In genomic region chr2:218559021-218559420, GRCh38 we compare ENCODE assay signal across 16 cellular contexts. TPM values are rescaled to one million over a fixed set of nuclear protein-coding genes. Genes with fewer than 3 reads are reported as not detected.
DNase-seq lines count a peak whose midpoint lies in the region; ATAC-seq and TF ChIP-seq lines count a peak whose summit lies in the region.
"Had no signal": no experiment of that assay in that cellular context is flagged by ENCODE, and none has a peak within 500 bp of the region (broad histone marks: within the 10 kb centered on the region; RNA-seq: fewer than 3 reads in every experiment).

No MANE protein-coding gene starts in this region.

- H3K9me3 Mint-ChIP-seq in activated naive CD4-positive, alpha-beta T cell treated with anti-CD3 and anti-CD28 coated beads, Interleukin-2, amount 10 ng/mL, durations not matched to agents 7 days and 5 days = no peaks in the 10 kb centered on the region
- H3K9me3 Mint-ChIP-seq in activated T-helper 2 cell treated with anti-CD3 and anti-CD28 coated beads, Interferon-gamma antibody, Interleukin-2, Interleukin-4, amounts not matched to agents 10 μg/mL and 5 μg/mL and 100 μg/mL, durations not matched to agents 14 hours and 24 hours and 36 hours = no peaks in the 10 kb centered on the region
- H3K9me3 Mint-ChIP-seq in mesothelial cell of epicardium = no peaks in the 10 kb centered on the region
- no peaks in the 10 kb centered on the region for H3K9me3 Mint-ChIP-seq in stimulated activated memory B cell treated with anti-CD40 and anti-IgM and Interleukin-4, amounts not matched to agents 10 μg/mL and 1 μg/mL and 100 μg/mL, for 72 hours
- H3K9me3 Mint-ChIP-seq in activated CD4-positive, alpha-beta memory T cell treated with anti-CD3 and anti-CD28 coated beads, Interleukin-2, amount 10 ng/mL, durations not matched to agents 7 days and 5 days = no peaks in the 10 kb centered on the region
- H3K9me3 Mint-ChIP-seq: CD4-positive, CD25-positive, alpha-beta regulatory T cell had no signal

- POLR2A ChIA-PET in activated CD4-positive, alpha-beta memory T cell treated with anti-CD3 and anti-CD28 coated beads, Interleukin-2, amount 10 ng/mL, durations not matched to agents 7 days and 5 days (lab: Charles Lee) = no interaction called here

- peak overlapping the region in 1 of 2 donors; percentile 44 for H3K27ac ChIP-seq in testis
- H3K27ac ChIP-seq: HL-60 had no signal

- no peak for DNase-seq in activated naive CD4-positive, alpha-beta T cell treated with anti-CD3 and anti-CD28 coated beads, Interleukin-2, amount 10 ng/mL, durations not matched to agents 7 days and 5 days
- DNase-seq in activated naive CD4-positive, alpha-beta T cell treated with anti-CD3 and anti-CD28 coated beads, Interleukin-2, amount 50 U/mL, for 16 hours = no peak
- DNase-seq in activated T-helper 2 cell treated with anti-CD3 and anti-CD28 coated beads, Interferon-gamma antibody, Interleukin-2, Interleukin-4, amounts not matched to agents 10 μg/mL and 5 μg/mL and 100 μg/mL, durations not matched to agents 14 hours and 24 hours and 36 hours (ENCODE audit: low spot score) = no peak
- DNase-seq in mesothelial cell of epicardium (ENCODE audit: low spot score in 2 of 2, unreplicated experiment in 2 of 2) (no peak), testis (peak; percentile 59), posterior vena cava (ENCODE audit: low spot score) (no peak)
- DNase-seq in activated CD4-positive, alpha-beta memory T cell treated with anti-CD3 and anti-CD28 coated beads, Interleukin-2, amount 10 ng/mL, durations not matched to agents 7 days and 5 days = no peak
- DNase-seq: 8988T; ACHN; Calu3; CD4-positive, CD25-positive, alpha-beta regulatory T cell; DMS 273 treated with DMSO at 0.1 percent for 48 hours had no signal

- TF ChIP-seq CTCF in mesothelial cell of epicardium (IDR thresholded peaks at IDR 0.05; ENCODE audit: unreplicated experiment) (no peak), testis (IDR thresholded peaks at IDR 0.05) (no peak)

- peaks cover 15% of the 10 kb centered on the region for H3K4me1 Mint-ChIP-seq in activated naive CD4-positive, alpha-beta T cell treated with anti-CD3 and anti-CD28 coated beads, Interleukin-2, amount 10 ng/mL, durations not matched to agents 7 days and 5 days
- H3K4me1 Mint-ChIP-seq in activated T-helper 2 cell treated with anti-CD3 and anti-CD28 coated beads, Interferon-gamma antibody, Interleukin-2, Interleukin-4, amounts not matched to agents 10 μg/mL and 5 μg/mL and 100 μg/mL, durations not matched to agents 14 hours and 24 hours and 36 hours (ENCODE audit: low read depth) = peaks cover 39% of the 10 kb centered on the region
- peaks cover 6% of the 10 kb centered on the region for H3K4me1 Mint-ChIP-seq in mesothelial cell of epicardium
- peaks cover 5% of the 10 kb centered on the region for H3K4me1 Mint-ChIP-seq in stimulated activated memory B cell treated with anti-CD40 and anti-IgM and Interleukin-4, amounts not matched to agents 10 μg/mL and 1 μg/mL and 100 μg/mL, for 72 hours
- H3K4me1 Mint-ChIP-seq in activated CD4-positive, alpha-beta memory T cell treated with anti-CD3 and anti-CD28 coated beads, Interleukin-2, amount 10 ng/mL, durations not matched to agents 7 days and 5 days = peaks cover 28% of the 10 kb centered on the region

- WGBS in testis, 2 donors = 48 to 72% methylated on average over 3 of the region's 3 CpGs

- peaks cover 5% of the 10 kb centered on the region for H3K4me1 ChIP-seq in testis

- no peak overlapping the region for H3K4me3 ChIP-seq in testis
- H3K4me3 ChIP-seq: BLaER1 treated with 17β-estradiol and CSF1 and Interleukin-3, amounts not matched to agents 10 nM and 100 nM had no signal

- intact Hi-C loops in activated T-helper 2 cell treated with anti-CD3 and anti-CD28 coated beads, Interferon-gamma antibody, Interleukin-2, Interleukin-4, amounts not matched to agents 10 μg/mL and 5 μg/mL and 100 μg/mL, durations not matched to agents 14 hours and 24 hours and 36 hours (cut with micrococcal nuclease) = no loop called here
- intact Hi-C loops in testis (cut with DNase I; ENCODE audit: low total_unique reads) (loop anchor here (10.0 kb wide), 1 partner anchor 154 kb away; no protein-coding TSS in a partner anchor), posterior vena cava (cut with DNase I) (no loop called here)

- TF ChIP-seq POLR2A in testis (IDR thresholded peaks at IDR 0.05) = no peak

- no peak overlapping the region for H3K4me3 Mint-ChIP-seq in activated naive CD4-positive, alpha-beta T cell treated with anti-CD3 and anti-CD28 coated beads, Interleukin-2, amount 10 ng/mL, durations not matched to agents 7 days and 5 days
- H3K4me3 Mint-ChIP-seq in activated T-helper 2 cell treated with anti-CD3 and anti-CD28 coated beads, Interferon-gamma antibody, Interleukin-2, Interleukin-4, amounts not matched to agents 10 μg/mL and 5 μg/mL and 100 μg/mL, durations not matched to agents 14 hours and 24 hours and 36 hours (ENCODE audit: low read depth) = no peak overlapping the region
- no peak overlapping the region for H3K4me3 Mint-ChIP-seq in mesothelial cell of epicardium
- H3K4me3 Mint-ChIP-seq in stimulated activated memory B cell treated with anti-CD40 and anti-IgM and Interleukin-4, amounts not matched to agents 10 μg/mL and 1 μg/mL and 100 μg/mL, for 72 hours = no peak overlapping the region
- H3K4me3 Mint-ChIP-seq in activated CD4-positive, alpha-beta memory T cell treated with anti-CD3 and anti-CD28 coated beads, Interleukin-2, amount 10 ng/mL, durations not matched to agents 7 days and 5 days = no peak overlapping the region
- H3K4me3 Mint-ChIP-seq: CD4-positive, CD25-positive, alpha-beta regulatory T cell had no signal

- H3K27me3 Mint-ChIP-seq in activated naive CD4-positive, alpha-beta T cell treated with anti-CD3 and anti-CD28 coated beads, Interleukin-2, amount 10 ng/mL, durations not matched to agents 7 days and 5 days = no peaks in the 10 kb centered on the region
- H3K27me3 Mint-ChIP-seq in activated T-helper 2 cell treated with anti-CD3 and anti-CD28 coated beads, Interferon-gamma antibody, Interleukin-2, Interleukin-4, amounts not matched to agents 10 μg/mL and 5 μg/mL and 100 μg/mL, durations not matched to agents 14 hours and 24 hours and 36 hours (ENCODE audit: low read depth) = no peaks in the 10 kb centered on the region
- H3K27me3 Mint-ChIP-seq in mesothelial cell of epicardium (ENCODE audit: low read depth) = no peaks in the 10 kb centered on the region
- H3K27me3 Mint-ChIP-seq in stimulated activated memory B cell treated with anti-CD40 and anti-IgM and Interleukin-4, amounts not matched to agents 10 μg/mL and 1 μg/mL and 100 μg/mL, for 72 hours = no peaks in the 10 kb centered on the region
- no peaks in the 10 kb centered on the region for H3K27me3 Mint-ChIP-seq in activated CD4-positive, alpha-beta memory T cell treated with anti-CD3 and anti-CD28 coated beads, Interleukin-2, amount 10 ng/mL, durations not matched to agents 7 days and 5 days
- H3K27me3 Mint-ChIP-seq: CD4-positive, CD25-positive, alpha-beta regulatory T cell had no signal

- H3K36me3 ChIP-seq in testis (ENCODE audit: low read depth, missing control alignments) = no peaks in the 10 kb centered on the region

- ATAC-seq in stimulated activated memory B cell treated with anti-CD40 and anti-IgM and Interleukin-4, amounts not matched to agents 10 μg/mL and 1 μg/mL and 100 μg/mL, for 72 hours = no peak
- ATAC-seq: HCT116 had no signal

- peaks cover 53% of the 10 kb centered on the region for H3K36me3 Mint-ChIP-seq in activated naive CD4-positive, alpha-beta T cell treated with anti-CD3 and anti-CD28 coated beads, Interleukin-2, amount 10 ng/mL, durations not matched to agents 7 days and 5 days
- peaks cover 79% of the 10 kb centered on the region for H3K36me3 Mint-ChIP-seq in activated T-helper 2 cell treated with anti-CD3 and anti-CD28 coated beads, Interferon-gamma antibody, Interleukin-2, Interleukin-4, amounts not matched to agents 10 μg/mL and 5 μg/mL and 100 μg/mL, durations not matched to agents 14 hours and 24 hours and 36 hours (ENCODE audit: low read depth)
- peaks cover 30% of the 10 kb centered on the region for H3K36me3 Mint-ChIP-seq in mesothelial cell of epicardium
- peaks cover 34% of the 10 kb centered on the region for H3K36me3 Mint-ChIP-seq in stimulated activated memory B cell treated with anti-CD40 and anti-IgM and Interleukin-4, amounts not matched to agents 10 μg/mL and 1 μg/mL and 100 μg/mL, for 72 hours
- peaks cover 65% of the 10 kb centered on the region for H3K36me3 Mint-ChIP-seq in activated CD4-positive, alpha-beta memory T cell treated with anti-CD3 and anti-CD28 coated beads, Interleukin-2, amount 10 ng/mL, durations not matched to agents 7 days and 5 days (ENCODE audit: low read depth)

- H3K27ac Mint-ChIP-seq in activated naive CD4-positive, alpha-beta T cell treated with anti-CD3 and anti-CD28 coated beads, Interleukin-2, amount 10 ng/mL, durations not matched to agents 7 days and 5 days = peak overlapping the region; percentile 40
- peak overlapping the region; percentile 60 for H3K27ac Mint-ChIP-seq in activated T-helper 2 cell treated with anti-CD3 and anti-CD28 coated beads, Interferon-gamma antibody, Interleukin-2, Interleukin-4, amounts not matched to agents 10 μg/mL and 5 μg/mL and 100 μg/mL, durations not matched to agents 14 hours and 24 hours and 36 hours
- peak overlapping the region; percentile 70 for H3K27ac Mint-ChIP-seq in mesothelial cell of epicardium
- H3K27ac Mint-ChIP-seq in stimulated activated memory B cell treated with anti-CD40 and anti-IgM and Interleukin-4, amounts not matched to agents 10 μg/mL and 1 μg/mL and 100 μg/mL, for 72 hours = no peak overlapping the region
- H3K27ac Mint-ChIP-seq in activated CD4-positive, alpha-beta memory T cell treated with anti-CD3 and anti-CD28 coated beads, Interleukin-2, amount 10 ng/mL, durations not matched to agents 7 days and 5 days = no peak overlapping the region

- H3K27me3 ChIP-seq in testis = no peaks in the 10 kb centered on the region
- H3K27me3 ChIP-seq: BLaER1 treated with 17β-estradiol and CSF1 and Interleukin-3, amounts not matched to agents 10 nM and 100 nM had no signal

- H3K9me3 ChIP-seq in testis = no peaks in the 10 kb centered on the region
- H3K9me3 ChIP-seq: BLaER1 treated with 17β-estradiol and CSF1 and Interleukin-3, amounts not matched to agents 10 nM and 100 nM had no signal

- CTCF ChIA-PET in activated naive CD4-positive, alpha-beta T cell treated with anti-CD3 and anti-CD28 coated beads, Interleukin-2, amount 10 ng/mL, durations not matched to agents 7 days and 5 days (lab: Charles Lee) = no interaction called here
- CTCF ChIA-PET in activated CD4-positive, alpha-beta memory T cell treated with anti-CD3 and anti-CD28 coated beads, Interleukin-2, amount 10 ng/mL, durations not matched to agents 7 days and 5 days (lab: Charles Lee) = no interaction called here

RNA-seq across cellular contexts. Expression of gene USP37, which starts 9.1 kb away (rescaled TPM):
- 40.7 and 43.7 TPM in 2 replicates for total RNA-seq in activated T-helper 2 cell treated with anti-CD3 and anti-CD28 coated beads, Interferon-gamma antibody, Interleukin-2, Interleukin-4, amounts not matched to agents 10 μg/mL and 5 μg/mL and 100 μg/mL, durations not matched to agents 14 hours and 24 hours and 36 hours
- total RNA-seq in mesothelial cell of epicardium (17.8 to 20.0 TPM (median 19.4 TPM) in 3 replicates), testis (10 to 100 TPM; 39.3 to 81.4 TPM), posterior vena cava (10 to 100 TPM; 11.7 to 13.9 TPM)
- 26.7 TPM for polyA plus RNA-seq in testis (ENCODE audit: insufficient read depth, low read depth, low replicate concordance)
- total RNA-seq in activated CD4-positive, alpha-beta memory T cell treated with anti-CD3 and anti-CD28 coated beads, Interleukin-2, amount 10 ng/mL, durations not matched to agents 7 days and 5 days = 10 to 100 TPM; 30.2 to 32.7 TPM

RNA-seq across cellular contexts. Expression of gene CNOT9, which starts 9.6 kb away (rescaled TPM):
- total RNA-seq in activated T-helper 2 cell treated with anti-CD3 and anti-CD28 coated beads, Interferon-gamma antibody, Interleukin-2, Interleukin-4, amounts not matched to agents 10 μg/mL and 5 μg/mL and 100 μg/mL, durations not matched to agents 14 hours and 24 hours and 36 hours = 127 and 135 TPM in 2 replicates
- 54.5 to 57.4 TPM (median 57.0 TPM) in 3 replicates for total RNA-seq in mesothelial cell of epicardium
- total RNA-seq in testis = 100 to 1,000 TPM; 118 to 129 TPM
- polyA plus RNA-seq in testis (ENCODE audit: insufficient read depth, low read depth, low replicate concordance) = 55.4 TPM
- 10 to 100 TPM; 29.3 to 31.5 TPM for total RNA-seq in posterior vena cava
- total RNA-seq in activated CD4-positive, alpha-beta memory T cell treated with anti-CD3 and anti-CD28 coated beads, Interleukin-2, amount 10 ng/mL, durations not matched to agents 7 days and 5 days = 10 to 100 TPM; 77.1 to 77.3 TPM

RNA-seq across cellular contexts. Expression of gene PLCD4, which starts 48.7 kb away (rescaled TPM):
- total RNA-seq in activated T-helper 2 cell treated with anti-CD3 and anti-CD28 coated beads, Interferon-gamma antibody, Interleukin-2, Interleukin-4, amounts not matched to agents 10 μg/mL and 5 μg/mL and 100 μg/mL, durations not matched to agents 14 hours and 24 hours and 36 hours = 0.18 and 0.23 TPM in 2 replicates
- total RNA-seq in mesothelial cell of epicardium (1.0 to 1.5 TPM (median 1.3 TPM) in 3 replicates), testis (1 to 10 TPM; 8.2 to 9.0 TPM), posterior vena cava (1 to 10 TPM; 1.0 to 1.9 TPM)
- polyA plus RNA-seq in testis (ENCODE audit: insufficient read depth, low read depth, low replicate concordance) = 13.9 TPM
- total RNA-seq in activated CD4-positive, alpha-beta memory T cell treated with anti-CD3 and anti-CD28 coated beads, Interleukin-2, amount 10 ng/mL, durations not matched to agents 7 days and 5 days = under 1 TPM; 0.10 to 0.38 TPM

Comparison
In these comparisons a context has a peak if more than half of its experiments do, and no peak if none do; other contexts are left out.
1. H3K27ac Mint-ChIP-seq: peak in activated naive CD4-positive, alpha-beta T cell treated with anti-CD3 and anti-CD28 coated beads, Interleukin-2, amount 10 ng/mL, durations not matched to agents 7 days and 5 days (single experiment), activated T-helper 2 cell treated with anti-CD3 and anti-CD28 coated beads, Interferon-gamma antibody, Interleukin-2, Interleukin-4, amounts not matched to agents 10 μg/mL and 5 μg/mL and 100 μg/mL, durations not matched to agents 14 hours and 24 hours and 36 hours (single experiment) and mesothelial cell of epicardium (single experiment); none in stimulated activated memory B cell treated with anti-CD40 and anti-IgM and Interleukin-4, amounts not matched to agents 10 μg/mL and 1 μg/mL and 100 μg/mL, for 72 hours (single experiment) and activated CD4-positive, alpha-beta memory T cell treated with anti-CD3 and anti-CD28 coated beads, Interleukin-2, amount 10 ng/mL, durations not matched to agents 7 days and 5 days (single experiment).